8 cellular contexts compared by ENCODE assay signal in the genomic region with DNA sequence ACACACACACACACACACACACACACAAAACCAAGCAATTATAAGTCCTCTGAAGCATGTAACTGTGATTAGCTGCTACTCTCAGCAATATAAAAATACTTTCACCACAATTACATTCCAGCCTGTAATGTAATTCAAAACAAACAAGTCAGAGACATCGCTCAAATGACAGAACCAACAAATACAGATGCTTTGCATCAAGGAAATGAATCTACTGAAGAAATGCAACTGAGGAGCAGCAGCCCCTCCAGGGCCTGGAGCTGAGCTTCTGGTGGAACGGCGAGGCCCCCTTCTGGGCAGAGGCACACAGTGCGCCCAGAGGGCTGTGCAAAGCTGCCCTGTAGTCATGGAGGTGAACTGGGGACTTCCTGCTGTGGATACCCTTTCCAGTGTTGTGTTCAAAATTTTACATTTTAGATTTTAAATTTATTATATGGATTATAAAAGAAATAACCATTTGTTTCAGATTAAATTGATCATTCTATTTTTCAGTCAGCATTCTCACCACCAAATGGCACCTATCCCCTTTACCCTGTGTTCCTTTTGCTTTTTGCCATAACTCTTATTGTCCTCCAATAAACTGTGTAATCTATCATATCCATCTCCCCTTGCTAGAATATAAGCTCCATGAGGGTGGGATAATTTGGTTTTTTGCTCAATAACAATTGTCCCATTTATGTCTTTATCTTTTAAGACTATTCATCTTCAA. TPM values are rescaled to one million over a fixed set of nuclear protein-coding genes. Genes with fewer than 3 reads are reported as not detected.
DNase-seq lines count a peak whose midpoint lies in the region; ATAC-seq, FAIRE-seq and TF ChIP-seq lines count a peak whose summit lies in the region.

No MANE protein-coding gene starts in this region.

- H3K4me2 ChIP-seq in DOHH2 (ENCODE audit: low read length) (no peak overlapping the region), PC-3 (ENCODE audit: low read length) (no peak overlapping the region), neuronal stem cell (ENCODE audit: insufficient read depth, low read length, poor library complexity, severe bottlenecking) (no peak overlapping the region)

- H3K4me1 ChIP-seq in DOHH2 (ENCODE audit: control insufficient read depth, low read length) = no peaks in the 10 kb centered on the region
- peaks cover 6% of the 10 kb centered on the region for H3K4me1 ChIP-seq in PC-3 (ENCODE audit: insufficient read depth, low read length)
- H3K4me1 ChIP-seq in neuronal stem cell (ENCODE audit: control insufficient read depth in 2 of 2, insufficient read depth in 1 of 2, low read depth in 1 of 2, low read length in 2 of 2) = no peaks in the 10 kb centered on the region
- H3K4me1 ChIP-seq in suprapubic skin = no peaks in the 10 kb centered on the region

- POLR2A ChIA-PET in PC-3 (lab: Charles Lee; ENCODE audit: unreplicated experiment) = interaction anchor here (0.6 kb wide), 3 partner anchors 731 to 877 kb away, joined by 3 to 13 read pairs (median 4); no protein-coding TSS in a partner anchor

- H4K20me1 ChIP-seq in DOHH2 (ENCODE audit: control insufficient read depth, insufficient read depth, low read depth, low read length) = no peaks in the 10 kb centered on the region
- no peaks in the 10 kb centered on the region for H4K20me1 ChIP-seq in PC-3 (ENCODE audit: low read length)

- TF ChIP-seq CTCF in DOHH2 (IDR thresholded peaks at IDR 0.05; ENCODE audit: low read depth, low read length, poor library complexity, severe bottlenecking) = peak; percentile 79
- TF ChIP-seq CTCF in PC-3 (conservative IDR thresholded peaks at IDR 0.05; ENCODE audit: low read depth, low read length) = peak; percentile 93
- peak; percentile 99 for TF ChIP-seq CTCF in fibroblast of mammary gland (conservative IDR thresholded peaks at IDR 0.05; ENCODE audit: control insufficient read depth, insufficient read depth, low read depth, low read length)
- peak; percentile 77 to 96 for TF ChIP-seq CTCF in suprapubic skin (IDR thresholded peaks at IDR 0.05)

- no peak for FAIRE-seq in HTR-8/SVneo (lab: Jason Lieb, UNC)

- CTCF ChIA-PET in PC-3 (lab: Charles Lee) = interaction anchor here (0.7 to 1.0 kb wide), 3 partner anchors 29 to 952 kb away, joined by 3 to 4 read pairs (median 3); no protein-coding TSS in a partner anchor

- no peak overlapping the region for H4K91ac ChIP-seq in neuronal stem cell (ENCODE audit: low read depth, low read length, poor library complexity)

- no peak overlapping the region for H2BK120ac ChIP-seq in neuronal stem cell (ENCODE audit: low read depth, low read length)

- no peak overlapping the region for H3K27ac ChIP-seq in DOHH2 (ENCODE audit: low read depth, low read length)
- peak overlapping the region; percentile 31 for H3K27ac ChIP-seq in PC-3 (ENCODE audit: low read length)
- no peak overlapping the region for H3K27ac ChIP-seq in neuronal stem cell (replicated peaks; ENCODE audit: low read length)
- H3K27ac ChIP-seq in suprapubic skin = no peak overlapping the region

- ATAC-seq in GM21526 (IDR thresholded peaks at IDR 0.05; ENCODE audit: low FRiP score, unreplicated experiment) = peak; percentile 99
- peak; percentile 99 for ATAC-seq in PC-3

- no TSS peak for BruUV-seq in PC-3 (replicated peaks; lab: Mats Ljungman, UMichigan)

- intact Hi-C loops in PC-3 (cut with micrococcal nuclease) = loop anchor here (1.0 to 10.0 kb wide), 10 partner anchors 30 to 953 kb away; no protein-coding TSS in a partner anchor

- H3K27me3 ChIP-seq in DOHH2 (ENCODE audit: control insufficient read depth, low read length) (no peaks in the 10 kb centered on the region), PC-3 (ENCODE audit: low read length) (no peaks in the 10 kb centered on the region), neuronal stem cell (ENCODE audit: control insufficient read depth in 3 of 3, insufficient read depth in 3 of 3, low read depth in 1 of 3, low read length in 3 of 3) (no peaks in the 10 kb centered on the region), suprapubic skin (no peaks in the 10 kb centered on the region)

- DNase-seq in HTR-8/SVneo (ENCODE audit: insufficient read length, low spot score) = peak; percentile 69
- peak; percentile 82 for DNase-seq in PC-3
- DNase-seq in activated T-cell treated with anti-CD3 and anti-CD28 coated beads, Interleukin-2, amount 50 U/mL, for 48 hours = peak; percentile 71 to 79
- DNase-seq in fibroblast of mammary gland (ENCODE audit: low read depth) = peak; percentile 86
- peak; percentile 54 for DNase-seq in neuronal stem cell (ENCODE audit: low spot score)
- peak; percentile 68 to 85 for DNase-seq in suprapubic skin (ENCODE audit: low spot score in 2 of 2)

- H2AK5ac ChIP-seq in neuronal stem cell (ENCODE audit: low read depth, low read length) = no peak overlapping the region

- no peak overlapping the region for H2BK12ac ChIP-seq in neuronal stem cell (ENCODE audit: low read length)

- TF ChIP-seq POLR2A in suprapubic skin (IDR thresholded peaks at IDR 0.05) = no peak

- H3F3A ChIP-seq in DOHH2 (ENCODE audit: control insufficient read depth, insufficient read depth) (peaks cover 3% of the 10 kb centered on the region; the same call in 1 of the 2 replicates), PC-3 (ENCODE audit: low read length, unreplicated experiment) (no peaks in the 10 kb centered on the region)

- H3K9ac ChIP-seq in PC-3 (ENCODE audit: low read length) (peak overlapping the region; percentile 16), neuronal stem cell (ENCODE audit: low read depth, low read length, poor library complexity) (no peak overlapping the region)

- H3K79me1 ChIP-seq in neuronal stem cell (ENCODE audit: low read depth, low read length) = no peaks in the 10 kb centered on the region

- H3K9me3 ChIP-seq in DOHH2 (ENCODE audit: control insufficient read depth, insufficient read depth, low read length) = no peaks in the 10 kb centered on the region
- no peaks in the 10 kb centered on the region for H3K9me3 ChIP-seq in PC-3 (ENCODE audit: low read length)
- peaks cover 0 to 2% of the 10 kb centered on the region in 2 donors for H3K9me3 ChIP-seq in neuronal stem cell (replicated peaks in 1 of 2; ENCODE audit: control insufficient read depth in 2 of 2, insufficient read depth in 1 of 2, low read depth in 1 of 2, low read length in 2 of 2)
- H3K9me3 ChIP-seq in suprapubic skin = no peaks in the 10 kb centered on the region

- H2BK5ac ChIP-seq in neuronal stem cell (ENCODE audit: low read length) = no peak overlapping the region

- H2AFZ ChIP-seq in PC-3 (ENCODE audit: low read length) = no peak overlapping the region
- H2AFZ ChIP-seq in neuronal stem cell (ENCODE audit: low read length) = no peak overlapping the region

- H3K79me2 ChIP-seq in DOHH2 (ENCODE audit: control insufficient read depth, low read length) = no peaks in the 10 kb centered on the region
- H3K79me2 ChIP-seq in PC-3 (ENCODE audit: low read length) = no peaks in the 10 kb centered on the region

- H3K14ac ChIP-seq in neuronal stem cell (ENCODE audit: low read length) = no peak overlapping the region

- peaks cover 28% of the 10 kb centered on the region for H3K36me3 ChIP-seq in DOHH2 (ENCODE audit: control insufficient read depth, low read length)
- no peaks in the 10 kb centered on the region; the same call in 1 of the 2 replicates for H3K36me3 ChIP-seq in PC-3 (ENCODE audit: low read depth, low read length)
- peaks cover 3 to 29% of the 10 kb centered on the region in 2 donors for H3K36me3 ChIP-seq in neuronal stem cell (replicated peaks in 1 of 2; ENCODE audit: control insufficient read depth in 2 of 2, insufficient read depth in 2 of 2, low read length in 2 of 2)
- peaks cover 5% of the 10 kb centered on the region for H3K36me3 ChIP-seq in suprapubic skin

- H3K4ac ChIP-seq in neuronal stem cell (ENCODE audit: low read length) = no peak overlapping the region

- no CpG with 5 or more reads among the region's 4 CpGs for WGBS in neuronal stem cell (ENCODE audit: extremely low coverage in 2 of 2, insufficient read length in 2 of 2, insufficient replicate concordance in 1 of 2), 2 donors
- 17% methylated on average over 4 of the region's 4 CpGs for WGBS in suprapubic skin

- H3K4me3 ChIP-seq in DOHH2 (ENCODE audit: low read length) = no peak overlapping the region
- no peak overlapping the region for H3K4me3 ChIP-seq in PC-3 (ENCODE audit: low read length)
- H3K4me3 ChIP-seq in fibroblast of mammary gland (ENCODE audit: control insufficient read depth, low read depth, low read length) = no peak overlapping the region
- H3K4me3 ChIP-seq in neuronal stem cell (ENCODE audit: low read length in 2 of 2) = no peak overlapping the region
- no peak overlapping the region for H3K4me3 ChIP-seq in suprapubic skin

- H3K9me2 ChIP-seq in DOHH2 (replicated peaks; ENCODE audit: control insufficient read depth, low read length) = no peaks in the 10 kb centered on the region
- H3K9me2 ChIP-seq in PC-3 (replicated peaks; ENCODE audit: low read length) = no peaks in the 10 kb centered on the region

- H2BK15ac ChIP-seq in neuronal stem cell (ENCODE audit: low read length) = no peak overlapping the region

- TF ChIP-seq EP300 in suprapubic skin (IDR thresholded peaks at IDR 0.05) = no peak

- H3K18ac ChIP-seq in neuronal stem cell (ENCODE audit: low read length) = no peak overlapping the region

- H4K8ac ChIP-seq in neuronal stem cell (ENCODE audit: low read depth, low read length) = no peak overlapping the region

- no peak overlapping the region for H3K23ac ChIP-seq in neuronal stem cell (ENCODE audit: low read depth, low read length, poor library complexity)

RNA-seq across cellular contexts. Expression of a gene that starts 23.2 kb away (rescaled TPM):
- total RNA-seq in PC-3 (2014; rRNA removed) (5.1 and 8.1 TPM in 2 replicates), suprapubic skin (10 to 100 TPM in 1 of 4 donors, 1 to 10 TPM in 3; 7.2 to 13.7 (median 8.1) TPM)
- 7.1 TPM for polyA plus RNA-seq in neuronal stem cell (2013, experiment 1 of 2)
- polyA plus RNA-seq in neuronal stem cell (2013, experiment 2 of 2) = 6.9 TPM

RNA-seq across cellular contexts. Expression of a gene that starts 23.3 kb away (rescaled TPM):
- total RNA-seq in PC-3 (2014; rRNA removed) (17.5 and 23.8 TPM in 2 replicates), suprapubic skin (10 to 100 TPM; 22.3 to 29.0 (median 24.2) TPM)
- 9.2 TPM for polyA plus RNA-seq in neuronal stem cell (2013, experiment 1 of 2)
- 9.2 TPM for polyA plus RNA-seq in neuronal stem cell (2013, experiment 2 of 2)
